In the genomic region with DNA sequence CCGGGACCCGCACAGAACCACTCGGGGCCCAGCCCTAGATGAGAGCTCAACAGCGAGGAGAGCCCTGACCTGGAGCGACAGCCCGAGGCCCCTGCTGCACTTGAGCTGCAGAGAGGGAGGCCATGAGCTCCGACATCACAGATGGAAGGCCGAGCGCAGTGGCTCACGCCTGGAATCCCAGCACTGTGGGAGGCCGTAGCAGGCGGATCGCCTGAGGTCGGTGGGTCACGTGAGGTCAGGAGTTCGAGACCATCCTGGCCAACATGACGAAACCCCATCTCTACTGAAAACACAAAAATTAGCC, we compare ENCODE assay signal across 1 cellular context.
TF ChIP-seq lines count a peak whose summit lies in the region.

No MANE protein-coding gene starts in this region.

TF ChIP-seq in H1, 55 proteins besides CTCF, POLR2A, EP300 and RAD21:
- TF ChIP-seq SIX5 (IDR thresholded peaks at IDR 0.05; ENCODE audit: low read depth, low read length), result no peak
- TF ChIP-seq SP1 (IDR thresholded peaks at IDR 0.05; ENCODE audit: low read depth, low read length), result no peak
- no peak for TF ChIP-seq GABPA (IDR thresholded peaks at IDR 0.05; ENCODE audit: borderline replicate concordance, insufficient read depth, low read length)
- no peak for TF ChIP-seq EZH2 (IDR thresholded peaks at IDR 0.05; ENCODE audit: low read depth, low read length, severe bottlenecking)
- TF ChIP-seq SUZ12 (IDR thresholded peaks at IDR 0.05; ENCODE audit: low read length), result no peak
- TF ChIP-seq FOSL1 (IDR thresholded peaks at IDR 0.05; ENCODE audit: insufficient read depth, low read depth, low read length), result no peak
- no peak for TF ChIP-seq KDM1A (IDR thresholded peaks at IDR 0.05; ENCODE audit: borderline replicate concordance, low read length)
- TF ChIP-seq, protein P1, sequence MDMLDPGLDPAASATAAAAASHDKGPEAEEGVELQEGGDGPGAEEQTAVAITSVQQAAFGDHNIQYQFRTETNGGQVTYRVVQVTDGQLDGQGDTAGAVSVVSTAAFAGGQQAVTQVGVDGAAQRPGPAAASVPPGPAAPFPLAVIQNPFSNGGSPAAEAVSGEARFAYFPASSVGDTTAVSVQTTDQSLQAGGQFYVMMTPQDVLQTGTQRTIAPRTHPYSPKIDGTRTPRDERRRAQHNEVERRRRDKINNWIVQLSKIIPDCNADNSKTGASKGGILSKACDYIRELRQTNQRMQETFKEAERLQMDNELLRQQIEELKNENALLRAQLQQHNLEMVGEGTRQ (IDR thresholded peaks at IDR 0.05; ENCODE audit: low read length), result no peak
- no peak for TF ChIP-seq MAFK (IDR thresholded peaks at IDR 0.05; ENCODE audit: low read depth, low read length)
